In the genomic region with DNA sequence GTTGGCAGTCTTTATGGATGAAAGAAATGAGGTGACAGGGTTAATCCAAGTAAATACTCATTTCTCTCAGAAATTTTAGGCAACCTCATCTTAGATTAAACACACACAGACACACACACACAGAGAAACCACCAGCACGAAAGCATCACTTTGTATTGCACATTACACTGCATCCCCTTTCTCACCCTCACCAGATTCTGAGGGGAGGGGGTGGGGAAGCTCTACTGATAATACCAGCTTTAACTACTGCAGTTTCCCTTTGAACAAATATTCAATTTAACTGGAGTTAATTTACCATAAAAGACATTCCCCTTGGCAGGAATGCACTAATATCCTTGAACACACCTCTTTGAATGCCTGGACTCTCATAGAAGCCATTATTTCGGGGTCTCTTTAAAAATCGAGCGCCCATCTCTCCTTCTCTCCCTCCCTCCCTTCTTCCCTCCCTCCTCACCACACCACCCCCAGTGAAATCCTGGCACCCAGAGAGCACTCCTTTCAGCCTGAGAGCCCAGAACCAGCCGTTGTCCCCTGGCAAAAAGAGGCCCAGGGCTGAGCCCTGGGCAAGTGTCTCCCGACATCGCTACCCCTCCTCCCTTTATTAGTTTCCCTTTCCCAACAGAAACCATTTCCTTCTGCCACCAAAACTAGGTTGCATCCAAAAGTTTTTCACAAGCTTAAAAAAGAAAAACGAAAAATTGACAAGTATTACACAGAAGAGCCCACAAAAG, we compare ENCODE assay signal across 9 cellular contexts. TPM values are rescaled to one million over a fixed set of nuclear protein-coding genes. Genes with fewer than 3 reads are reported as not detected.
DNase-seq lines count a peak whose midpoint lies in the region; FAIRE-seq and TF ChIP-seq lines count a peak whose summit lies in the region.
"Had no signal": no experiment of that assay in that cellular context is flagged by ENCODE, and none has a peak within 500 bp of the region (broad histone marks: within the 10 kb centered on the region; RNA-seq: fewer than 3 reads in every experiment).

No MANE protein-coding gene starts in this region.

- H3K27me3 ChIP-seq in subcutaneous abdominal adipose tissue (ENCODE audit: control insufficient read depth in 5 of 5, insufficient read depth in 4 of 5, low read length in 5 of 5), result no peaks in the 10 kb centered on the region

- intact Hi-C loops in kidney (cut with DNase I), result no loop called here

- peak overlapping the region in 1 of 2 donors; percentile 69 for H3K9ac ChIP-seq in kidney (ENCODE audit: low read length in 2 of 2)
- H3K9ac ChIP-seq in subcutaneous abdominal adipose tissue (ENCODE audit: low read length in 5 of 5), result peak overlapping the region; percentile 31 to 80 (median 49)

- peak overlapping the region; percentile 44 to 78 for H3K27ac ChIP-seq in kidney (ENCODE audit: low read depth in 2 of 2, low read length in 2 of 2)
- peak overlapping the region; percentile 92 for H3K27ac ChIP-seq in subcutaneous abdominal adipose tissue (ENCODE audit: low read depth, low read length)

- H3K4me3 ChIP-seq in astrocyte of the cerebellum (ENCODE audit: low read depth, low read length), result peak overlapping the region; percentile 95
- H3K4me3 ChIP-seq in kidney (ENCODE audit: low read length in 2 of 2), result peak overlapping the region in 1 of 2 donors; percentile 78
- H3K4me3 ChIP-seq in subcutaneous abdominal adipose tissue (ENCODE audit: low read depth in 1 of 5, low read length in 5 of 5), result peak overlapping the region; percentile 26 to 95 (median 77)

- TF ChIP-seq CTCF in astrocyte of the cerebellum (IDR thresholded peaks at IDR 0.05; ENCODE audit: low read depth, low read length, missing control alignments), result no peak
- TF ChIP-seq CTCF in kidney (IDR thresholded peaks at IDR 0.05; ENCODE audit: borderline replicate concordance, extremely low read depth, insufficient read depth), result no peak

- H3K36me3 ChIP-seq in kidney (ENCODE audit: control insufficient read depth in 1 of 2, insufficient read depth in 2 of 2, low read length in 2 of 2) (no peaks in the 10 kb centered on the region), subcutaneous abdominal adipose tissue (ENCODE audit: control insufficient read depth in 5 of 5, insufficient read depth in 5 of 5, low read length in 5 of 5) (no peaks in the 10 kb centered on the region)

- H3K4me1 ChIP-seq in kidney (ENCODE audit: control insufficient read depth in 1 of 2, insufficient read depth in 1 of 2, low read depth in 1 of 2, low read length in 2 of 2), result peaks cover 12 to 23% of the 10 kb centered on the region in 2 donors
- peaks cover 5 to 70% (median 60%) of the 10 kb centered on the region in 5 donors for H3K4me1 ChIP-seq in subcutaneous abdominal adipose tissue (ENCODE audit: control insufficient read depth in 5 of 5, insufficient read depth in 5 of 5, low read length in 5 of 5)

- H3K9me3 ChIP-seq in kidney (ENCODE audit: control insufficient read depth in 1 of 2, low read length in 2 of 2) (no peaks in the 10 kb centered on the region), subcutaneous abdominal adipose tissue (ENCODE audit: control insufficient read depth in 5 of 5, low read length in 5 of 5) (no peaks in the 10 kb centered on the region)

- in situ Hi-C loops in astrocyte of the cerebellum (cut with HindIII; ENCODE audit: low sequenced_read_pairs), result no loop called here

- peak; percentile 15 for DNase-seq in NCI-H146 (lab: John Stamatoyannopoulos, UW)
- no peak for DNase-seq in NCI-H146 treated with DMSO at 0.1 percent for 48 hours (lab: John Stamatoyannopoulos, UW; ENCODE audit: unreplicated experiment)
- DNase-seq in astrocyte of the cerebellum (ENCODE audit: low read depth), result no peak
- DNase-seq in kidney, result no peak
- no peak for DNase-seq in NK-92 (lab: John Stamatoyannopoulos, UW; ENCODE audit: unreplicated experiment)
- DNase-seq in inferior parietal cortex (ENCODE audit: extremely low spot score), result no peak
- DNase-seq in NK-92 treated with Interleukin-12 subunit alpha and Interleukin-12 subunit beta, amount 100 ng/mL, for 24 hours (lab: John Stamatoyannopoulos, UW), result no peak

- no peak for FAIRE-seq in kidney (lab: Jason Lieb, UNC)
- FAIRE-seq: bronchial epithelial cell had no signal

RNA-seq across cellular contexts. Expression of gene NFIB, which starts 2.8 kb away (rescaled TPM):
- 112 TPM for total RNA-seq in kidney
- 15.6 TPM for polyA plus RNA-seq in kidney (ENCODE audit: insufficient read depth, low read depth, low replicate concordance)
